1 cellular context compared by ENCODE assay signal in genomic region chr12:50224026-50224692, GRCh38.
TF ChIP-seq lines count a peak whose summit lies in the region.

No MANE protein-coding gene starts in this region.

TF ChIP-seq in GM12878, 131 proteins besides CTCF, POLR2A, EP300 and RAD21 (continued from another document and continues in another):
- TF ChIP-seq CBX5 (IDR thresholded peaks at IDR 0.05; ENCODE audit: low read depth) (no peak), POLR2AphosphoS2 (IDR thresholded peaks at IDR 0.05; ENCODE audit: low read depth, low read length) (no peak), RELA (IDR thresholded peaks at IDR 0.05; ENCODE audit: borderline replicate concordance, partially characterized antibody) (no peak), ASH2L (IDR thresholded peaks at IDR 0.05; ENCODE audit: borderline replicate concordance, low read depth) (no peak), IKZF1 (conservative IDR thresholded peaks at IDR 0.05) (no peak), BMI1 (IDR thresholded peaks at IDR 0.05; ENCODE audit: borderline replicate concordance) (no peak), SMAD1 (IDR thresholded peaks at IDR 0.05; ENCODE audit: low read depth, partially characterized antibody) (no peak), IRF4 (IDR thresholded peaks at IDR 0.05; ENCODE audit: low read depth, low read length) (peak; percentile 52; the same call in 1 of the 2 replicates), TBL1XR1 (IDR thresholded peaks at IDR 0.05; ENCODE audit: low read depth, low read length) (no peak), CBX3 (IDR thresholded peaks at IDR 0.05; ENCODE audit: borderline replicate concordance, low read depth) (no peak), E2F8 (IDR thresholded peaks at IDR 0.05; ENCODE audit: low read depth, partially characterized antibody) (no peak), PAX5 (IDR thresholded peaks at IDR 0.05; ENCODE audit: borderline replicate concordance, low read depth, low read length) (no peak), HCFC1 (IDR thresholded peaks at IDR 0.05; ENCODE audit: low read length) (no peak), BCL3 (IDR thresholded peaks at IDR 0.05; ENCODE audit: borderline replicate concordance, insufficient read depth, low read depth, low read length, poor library complexity, severe bottlenecking) (peak; percentile 27), MYC (IDR thresholded peaks at IDR 0.05; ENCODE audit: insufficient read depth, insufficient read length, insufficient replicate concordance, low read length, severe bottlenecking) (no peak), CREM (IDR thresholded peaks at IDR 0.05; ENCODE audit: low read depth) (peak; percentile 49; the same call in 1 of the 2 replicates), PML (IDR thresholded peaks at IDR 0.05; ENCODE audit: low read length) (no peak), MEF2B (IDR thresholded peaks at IDR 0.05; ENCODE audit: partially characterized antibody, poor library complexity, severe bottlenecking) (no peak), HDGF (IDR thresholded peaks at IDR 0.05) (no peak), PAX8 (IDR thresholded peaks at IDR 0.05) (no peak), FOXM1 (IDR thresholded peaks at IDR 0.05; ENCODE audit: low read depth, low read length) (no peak), NFXL1 (IDR thresholded peaks at IDR 0.05; ENCODE audit: borderline replicate concordance) (no peak), MTA3 (IDR thresholded peaks at IDR 0.05; ENCODE audit: borderline replicate concordance, low read length) (peak; percentile 53; the same call in 1 of the 2 replicates), IKZF2 (IDR thresholded peaks at IDR 0.05) (peak; percentile 52 to 53; a peak in 3 of 4 replicates), STAT1 (conservative IDR thresholded peaks at IDR 0.05) (no peak), NR2C2 (IDR thresholded peaks at IDR 0.05; ENCODE audit: borderline replicate concordance, control insufficient read depth, insufficient read length, low read depth) (no peak), TCF12 (IDR thresholded peaks at IDR 0.05; ENCODE audit: low read depth, low read length) (0 out of 2 replicates have a peak, but pooled peaks have one; percentile 47), SPI1 (IDR thresholded peaks at IDR 0.05; ENCODE audit: borderline replicate concordance, insufficient read depth, low read depth, low read length) (no peak), RCOR1 (conservative IDR thresholded peaks at IDR 0.05; ENCODE audit: low read depth, low read length) (no peak), HDAC6 (IDR thresholded peaks at IDR 0.05; ENCODE audit: unreplicated experiment) (no peak), ZNF687 (IDR thresholded peaks at IDR 0.05) (no peak), EGR1 (IDR thresholded peaks at IDR 0.05; ENCODE audit: borderline replicate concordance in 1 of 2, low read depth in 2 of 2, low read length in 2 of 2) (no peak)
- TF ChIP-seq, protein P1, sequence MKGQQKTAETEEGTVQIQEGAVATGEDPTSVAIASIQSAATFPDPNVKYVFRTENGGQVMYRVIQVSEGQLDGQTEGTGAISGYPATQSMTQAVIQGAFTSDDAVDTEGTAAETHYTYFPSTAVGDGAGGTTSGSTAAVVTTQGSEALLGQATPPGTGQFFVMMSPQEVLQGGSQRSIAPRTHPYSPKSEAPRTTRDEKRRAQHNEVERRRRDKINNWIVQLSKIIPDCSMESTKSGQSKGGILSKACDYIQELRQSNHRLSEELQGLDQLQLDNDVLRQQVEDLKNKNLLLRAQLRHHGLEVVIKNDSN (IDR thresholded peaks at IDR 0.05; ENCODE audit: borderline replicate concordance, extremely low read length, insufficient read depth, low read depth, low read length): no peak
- TF ChIP-seq, protein P2, sequence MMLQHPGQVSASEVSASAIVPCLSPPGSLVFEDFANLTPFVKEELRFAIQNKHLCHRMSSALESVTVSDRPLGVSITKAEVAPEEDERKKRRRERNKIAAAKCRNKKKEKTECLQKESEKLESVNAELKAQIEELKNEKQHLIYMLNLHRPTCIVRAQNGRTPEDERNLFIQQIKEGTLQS (IDR thresholded peaks at IDR 0.05; ENCODE audit: borderline replicate concordance, extremely low read depth, low read depth, low read length): no peak
- TF ChIP-seq, protein P3, sequence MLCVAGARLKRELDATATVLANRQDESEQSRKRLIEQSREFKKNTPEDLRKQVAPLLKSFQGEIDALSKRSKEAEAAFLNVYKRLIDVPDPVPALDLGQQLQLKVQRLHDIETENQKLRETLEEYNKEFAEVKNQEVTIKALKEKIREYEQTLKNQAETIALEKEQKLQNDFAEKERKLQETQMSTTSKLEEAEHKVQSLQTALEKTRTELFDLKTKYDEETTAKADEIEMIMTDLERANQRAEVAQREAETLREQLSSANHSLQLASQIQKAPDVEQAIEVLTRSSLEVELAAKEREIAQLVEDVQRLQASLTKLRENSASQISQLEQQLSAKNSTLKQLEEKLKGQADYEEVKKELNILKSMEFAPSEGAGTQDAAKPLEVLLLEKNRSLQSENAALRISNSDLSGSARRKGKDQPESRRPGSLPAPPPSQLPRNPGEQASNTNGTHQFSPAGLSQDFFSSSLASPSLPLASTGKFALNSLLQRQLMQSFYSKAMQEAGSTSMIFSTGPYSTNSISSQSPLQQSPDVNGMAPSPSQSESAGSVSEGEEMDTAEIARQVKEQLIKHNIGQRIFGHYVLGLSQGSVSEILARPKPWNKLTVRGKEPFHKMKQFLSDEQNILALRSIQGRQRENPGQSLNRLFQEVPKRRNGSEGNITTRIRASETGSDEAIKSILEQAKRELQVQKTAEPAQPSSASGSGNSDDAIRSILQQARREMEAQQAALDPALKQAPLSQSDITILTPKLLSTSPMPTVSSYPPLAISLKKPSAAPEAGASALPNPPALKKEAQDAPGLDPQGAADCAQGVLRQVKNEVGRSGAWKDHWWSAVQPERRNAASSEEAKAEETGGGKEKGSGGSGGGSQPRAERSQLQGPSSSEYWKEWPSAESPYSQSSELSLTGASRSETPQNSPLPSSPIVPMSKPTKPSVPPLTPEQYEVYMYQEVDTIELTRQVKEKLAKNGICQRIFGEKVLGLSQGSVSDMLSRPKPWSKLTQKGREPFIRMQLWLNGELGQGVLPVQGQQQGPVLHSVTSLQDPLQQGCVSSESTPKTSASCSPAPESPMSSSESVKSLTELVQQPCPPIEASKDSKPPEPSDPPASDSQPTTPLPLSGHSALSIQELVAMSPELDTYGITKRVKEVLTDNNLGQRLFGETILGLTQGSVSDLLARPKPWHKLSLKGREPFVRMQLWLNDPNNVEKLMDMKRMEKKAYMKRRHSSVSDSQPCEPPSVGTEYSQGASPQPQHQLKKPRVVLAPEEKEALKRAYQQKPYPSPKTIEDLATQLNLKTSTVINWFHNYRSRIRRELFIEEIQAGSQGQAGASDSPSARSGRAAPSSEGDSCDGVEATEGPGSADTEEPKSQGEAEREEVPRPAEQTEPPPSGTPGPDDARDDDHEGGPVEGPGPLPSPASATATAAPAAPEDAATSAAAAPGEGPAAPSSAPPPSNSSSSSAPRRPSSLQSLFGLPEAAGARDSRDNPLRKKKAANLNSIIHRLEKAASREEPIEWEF (IDR thresholded peaks at IDR 0.05; ENCODE audit: insufficient replicate concordance, low read depth, low read length): no peak
- TF ChIP-seq, protein P4, sequence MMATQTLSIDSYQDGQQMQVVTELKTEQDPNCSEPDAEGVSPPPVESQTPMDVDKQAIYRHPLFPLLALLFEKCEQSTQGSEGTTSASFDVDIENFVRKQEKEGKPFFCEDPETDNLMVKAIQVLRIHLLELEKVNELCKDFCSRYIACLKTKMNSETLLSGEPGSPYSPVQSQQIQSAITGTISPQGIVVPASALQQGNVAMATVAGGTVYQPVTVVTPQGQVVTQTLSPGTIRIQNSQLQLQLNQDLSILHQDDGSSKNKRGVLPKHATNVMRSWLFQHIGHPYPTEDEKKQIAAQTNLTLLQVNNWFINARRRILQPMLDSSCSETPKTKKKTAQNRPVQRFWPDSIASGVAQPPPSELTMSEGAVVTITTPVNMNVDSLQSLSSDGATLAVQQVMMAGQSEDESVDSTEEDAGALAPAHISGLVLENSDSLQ (IDR thresholded peaks at IDR 0.05): peak; percentile 93
- TF ChIP-seq, protein P5, sequence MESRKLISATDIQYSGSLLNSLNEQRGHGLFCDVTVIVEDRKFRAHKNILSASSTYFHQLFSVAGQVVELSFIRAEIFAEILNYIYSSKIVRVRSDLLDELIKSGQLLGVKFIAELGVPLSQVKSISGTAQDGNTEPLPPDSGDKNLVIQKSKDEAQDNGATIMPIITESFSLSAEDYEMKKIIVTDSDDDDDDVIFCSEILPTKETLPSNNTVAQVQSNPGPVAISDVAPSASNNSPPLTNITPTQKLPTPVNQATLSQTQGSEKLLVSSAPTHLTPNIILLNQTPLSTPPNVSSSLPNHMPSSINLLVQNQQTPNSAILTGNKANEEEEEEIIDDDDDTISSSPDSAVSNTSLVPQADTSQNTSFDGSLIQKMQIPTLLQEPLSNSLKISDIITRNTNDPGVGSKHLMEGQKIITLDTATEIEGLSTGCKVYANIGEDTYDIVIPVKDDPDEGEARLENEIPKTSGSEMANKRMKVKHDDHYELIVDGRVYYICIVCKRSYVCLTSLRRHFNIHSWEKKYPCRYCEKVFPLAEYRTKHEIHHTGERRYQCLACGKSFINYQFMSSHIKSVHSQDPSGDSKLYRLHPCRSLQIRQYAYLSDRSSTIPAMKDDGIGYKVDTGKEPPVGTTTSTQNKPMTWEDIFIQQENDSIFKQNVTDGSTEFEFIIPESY (IDR thresholded peaks at IDR 0.05): no peak
- TF ChIP-seq, protein P6, sequence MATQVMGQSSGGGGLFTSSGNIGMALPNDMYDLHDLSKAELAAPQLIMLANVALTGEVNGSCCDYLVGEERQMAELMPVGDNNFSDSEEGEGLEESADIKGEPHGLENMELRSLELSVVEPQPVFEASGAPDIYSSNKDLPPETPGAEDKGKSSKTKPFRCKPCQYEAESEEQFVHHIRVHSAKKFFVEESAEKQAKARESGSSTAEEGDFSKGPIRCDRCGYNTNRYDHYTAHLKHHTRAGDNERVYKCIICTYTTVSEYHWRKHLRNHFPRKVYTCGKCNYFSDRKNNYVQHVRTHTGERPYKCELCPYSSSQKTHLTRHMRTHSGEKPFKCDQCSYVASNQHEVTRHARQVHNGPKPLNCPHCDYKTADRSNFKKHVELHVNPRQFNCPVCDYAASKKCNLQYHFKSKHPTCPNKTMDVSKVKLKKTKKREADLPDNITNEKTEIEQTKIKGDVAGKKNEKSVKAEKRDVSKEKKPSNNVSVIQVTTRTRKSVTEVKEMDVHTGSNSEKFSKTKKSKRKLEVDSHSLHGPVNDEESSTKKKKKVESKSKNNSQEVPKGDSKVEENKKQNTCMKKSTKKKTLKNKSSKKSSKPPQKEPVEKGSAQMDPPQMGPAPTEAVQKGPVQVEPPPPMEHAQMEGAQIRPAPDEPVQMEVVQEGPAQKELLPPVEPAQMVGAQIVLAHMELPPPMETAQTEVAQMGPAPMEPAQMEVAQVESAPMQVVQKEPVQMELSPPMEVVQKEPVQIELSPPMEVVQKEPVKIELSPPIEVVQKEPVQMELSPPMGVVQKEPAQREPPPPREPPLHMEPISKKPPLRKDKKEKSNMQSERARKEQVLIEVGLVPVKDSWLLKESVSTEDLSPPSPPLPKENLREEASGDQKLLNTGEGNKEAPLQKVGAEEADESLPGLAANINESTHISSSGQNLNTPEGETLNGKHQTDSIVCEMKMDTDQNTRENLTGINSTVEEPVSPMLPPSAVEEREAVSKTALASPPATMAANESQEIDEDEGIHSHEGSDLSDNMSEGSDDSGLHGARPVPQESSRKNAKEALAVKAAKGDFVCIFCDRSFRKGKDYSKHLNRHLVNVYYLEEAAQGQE (IDR thresholded peaks at IDR 0.05; ENCODE audit: low read depth, low read length): no peak
